In genomic region chr2:218568190-218569037, GRCh38 we compare ENCODE assay signal across 8 cellular contexts. TPM values are rescaled to one million over a fixed set of nuclear protein-coding genes. Genes with fewer than 3 reads are reported as not detected.
DNase-seq lines count a peak whose midpoint lies in the region; ATAC-seq, FAIRE-seq and TF ChIP-seq lines count a peak whose summit lies in the region.

Gene CNOT9 (plus strand): TSS chr2:218568839. CDS start chr2:218568955, 116 bp downstream.
Gene USP37 (minus strand): TSS chr2:218568351. CDS start chr2:218558653, 9,698 bp downstream.

- H3K4me3 ChIP-seq in AG10803 (ENCODE audit: low read length) (peak within 1 kb of the TSS; percentile 82), keratinocyte (ENCODE audit: control insufficient read depth in 2 of 3, extremely low read depth in 1 of 3, insufficient read depth in 2 of 3, low read depth in 1 of 3, low read length in 3 of 3) (peak within 1 kb of the TSS; percentile 88 to 95 (median 93))

- peak within 1 kb of the TSS; percentile 99 for H3K9ac ChIP-seq in keratinocyte (ENCODE audit: control insufficient read depth, extremely low read depth, insufficient read depth, low read length)

- peak within 1 kb of the TSS; percentile 96 for H3K27ac ChIP-seq in keratinocyte (ENCODE audit: control insufficient read depth, insufficient read depth, low read length)

- no peaks in the 10 kb centered on the region for H3K27me3 ChIP-seq in keratinocyte (ENCODE audit: control insufficient read depth, extremely low read depth, insufficient read depth, low read length)

- DNase-seq in AG10803 (ENCODE audit: low read depth) (peak; percentile 97), NCI-H460 (ENCODE audit: extremely low read depth, low read depth) (peak; percentile 98), cerebellar nuclear complex (lab: John Stamatoyannopoulos, UW) (peak; percentile 93 to 94), keratinocyte (ENCODE audit: low read depth, low spot score) (peak; percentile 79)
- peak; percentile 100 for DNase-seq in activated CD4-positive, CD25-positive, alpha-beta regulatory T cell treated with anti-CD3 and anti-CD28 coated beads, Interleukin-2, amount 50 U/mL, for 72 hours
- DNase-seq in stimulated activated CD4-positive, alpha-beta T cell treated with anti-CD3 and anti-CD28 coated beads, Interleukin-15, amount 100 ng/mL, for 1 hour (ENCODE audit: low read depth in 1 of 2, low spot score in 1 of 2): peak; percentile 100

- dilution Hi-C loops in keratinocyte (cut with MboI; ENCODE audit: extremely low pct_ligation_motif_present, low sequenced_read_pairs): no loop called here

- peak within 1 kb of the TSS; percentile 100 for H3K4me2 ChIP-seq in keratinocyte (ENCODE audit: control insufficient read depth, extremely low read depth, insufficient read depth, low read depth, low read length)

- peak within 1 kb of the TSS; percentile 99 for H2AFZ ChIP-seq in keratinocyte (ENCODE audit: control insufficient read depth, low read length)

- no peaks in the 10 kb centered on the region for H3K9me1 ChIP-seq in keratinocyte (ENCODE audit: control insufficient read depth, extremely low read depth, insufficient read depth, low read length)

- H3K4me1 ChIP-seq in keratinocyte (ENCODE audit: control insufficient read depth, extremely low read depth, insufficient read depth, low read length): peaks cover 29% of the 10 kb centered on the region

- peaks cover 81% of the 10 kb centered on the region for H3K79me2 ChIP-seq in keratinocyte (ENCODE audit: control insufficient read depth, insufficient read depth, low read length)

- FAIRE-seq in keratinocyte (lab: Jason Lieb, UNC): no peak

- H4K20me1 ChIP-seq in keratinocyte (ENCODE audit: control insufficient read depth, extremely low read depth, insufficient read depth, low read length): no peaks in the 10 kb centered on the region

- no peaks in the 10 kb centered on the region for H3K9me3 ChIP-seq in keratinocyte (ENCODE audit: control insufficient read depth, low read depth, low read length)

- ATAC-seq in GM19043 (IDR thresholded peaks at IDR 0.05; ENCODE audit: low read depth, unreplicated experiment) (peak; percentile 74), HG03378 (IDR thresholded peaks at IDR 0.05; ENCODE audit: unreplicated experiment) (peak; percentile 54)

- H3K36me3 ChIP-seq in keratinocyte (ENCODE audit: control insufficient read depth in 2 of 2, extremely low read depth in 1 of 2, insufficient read depth in 2 of 2, low read length in 2 of 2): peaks cover 2 to 7% of the 10 kb centered on the region in 2 experiments

- no peak for TF ChIP-seq CTCF in AG10803 (conservative IDR thresholded peaks at IDR 0.05; ENCODE audit: low read length)
- no peak for TF ChIP-seq CTCF in keratinocyte (optimal IDR thresholded peaks at IDR 0.05 in 1 of 3, IDR thresholded peaks at IDR 0.05 in 1 of 3, conservative IDR thresholded peaks at IDR 0.05 in 1 of 3; ENCODE audit: extremely low read depth in 1 of 3, insufficient read depth in 2 of 3, low read length in 3 of 3)

RNA-seq across cellular contexts. Expression of gene CNOT9, which starts in this region (rescaled TPM):
- 78.5 and 85.3 TPM in 2 replicates for total RNA-seq in NCI-H460 (2014; rRNA removed; shearing (Covaris generic))
- polyA plus RNA-seq in NCI-H460 (2014; cell fraction: nucleus; rRNA removed): 54.9 and 79.9 TPM in 2 replicates
- polyA plus RNA-seq in keratinocyte: 41.9 to 66.7 TPM (median 48.1 TPM) in 3 replicates
- polyA plus RNA-seq in keratinocyte (2011; ENCODE audit: low read depth): 5.2 TPM
- 30.4 and 55.7 TPM in 2 replicates for polyA plus RNA-seq in keratinocyte (2011; cell fraction: cytosol; rRNA removed)
- polyA plus RNA-seq in keratinocyte (2011; cell fraction: nucleus; rRNA removed): 42.5 and 44.0 TPM in 2 replicates
- 23.1 and 28.9 TPM in 2 replicates for polyA plus RNA-seq in keratinocyte (2012; ENCODE audit: low replicate concordance)
- polyA minus RNA-seq in keratinocyte: 49.6 to 95.6 TPM (median 74.7 TPM) in 3 replicates
- 49.5 TPM for polyA minus RNA-seq in keratinocyte (2011; cell fraction: cytosol; rRNA and poly(A)+ RNA removed)
- polyA minus RNA-seq in keratinocyte (2011; cell fraction: nucleus; rRNA and poly(A)+ RNA removed): 27.0 and 38.7 TPM in 2 replicates

RNA-seq across cellular contexts. Expression of gene USP37, which starts in this region (rescaled TPM):
- 11.2 and 14.6 TPM in 2 replicates for total RNA-seq in NCI-H460 (2014; rRNA removed; shearing (Covaris generic))
- polyA plus RNA-seq in NCI-H460 (2014; cell fraction: nucleus; rRNA removed): 6.8 and 11.7 TPM in 2 replicates
- polyA plus RNA-seq in keratinocyte: 2.2 to 4.2 TPM (median 2.7 TPM) in 3 replicates
- 6.4 TPM for polyA plus RNA-seq in keratinocyte (2011; ENCODE audit: low read depth)
- polyA plus RNA-seq in keratinocyte (2011; cell fraction: cytosol; rRNA removed): 0.97 and 2.1 TPM in 2 replicates
- 2.9 and 3.0 TPM in 2 replicates for polyA plus RNA-seq in keratinocyte (2011; cell fraction: nucleus; rRNA removed)
- polyA plus RNA-seq in keratinocyte (2012; ENCODE audit: low replicate concordance): 2.0 and 2.7 TPM in 2 replicates
- polyA minus RNA-seq in keratinocyte: 3.5 to 11.3 TPM (median 5.9 TPM) in 3 replicates
- 4.4 TPM for polyA minus RNA-seq in keratinocyte (2011; cell fraction: cytosol; rRNA and poly(A)+ RNA removed)
- 5.5 and 11.1 TPM in 2 replicates for polyA minus RNA-seq in keratinocyte (2011; cell fraction: nucleus; rRNA and poly(A)+ RNA removed)

Comparison
In these comparisons a context has a peak if more than half of its experiments do, and no peak if none do; other contexts are left out.
1. Peak in every context shown above with its lines: DNase-seq, ATAC-seq, H3K4me3 ChIP-seq and H3K27ac ChIP-seq.